1 cellular context compared by ENCODE assay signal in the genomic region with DNA sequence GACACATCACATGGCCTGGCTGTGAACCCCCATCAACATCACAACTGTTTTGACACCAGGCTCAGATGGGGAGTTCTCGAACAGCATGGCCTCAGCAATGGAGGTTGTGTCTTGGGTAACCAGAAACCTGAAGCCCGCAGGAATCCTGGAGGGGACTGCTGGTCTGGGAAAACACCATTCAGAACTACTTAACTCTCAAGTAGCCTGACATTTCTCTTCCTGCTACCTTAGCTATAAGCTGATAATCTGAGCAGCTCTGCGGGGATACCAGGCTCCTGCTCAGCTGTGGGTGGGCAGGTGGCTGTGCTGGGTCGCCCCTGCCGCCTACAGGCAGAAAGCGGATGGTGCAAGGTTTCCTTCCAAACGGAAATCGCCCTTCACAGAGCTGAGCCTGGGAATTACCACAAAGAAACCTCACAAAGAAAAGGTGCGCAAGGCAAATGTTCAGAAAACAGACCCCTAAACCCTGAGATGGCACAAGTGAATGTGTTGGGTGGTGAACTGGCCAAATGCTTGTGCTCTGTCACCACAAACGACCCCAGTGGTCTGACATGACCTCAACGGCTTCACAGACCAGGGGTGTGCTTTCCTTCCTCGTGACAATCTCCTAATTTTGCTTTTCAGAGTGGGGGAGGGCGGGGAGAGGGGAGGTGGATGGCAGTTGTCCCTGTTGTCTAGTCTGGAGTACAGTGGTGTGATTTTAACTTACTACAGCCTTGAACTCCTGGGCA.
TF ChIP-seq lines count a peak whose summit lies in the region.

No MANE protein-coding gene starts in this region.

TF ChIP-seq in HepG2, 621 proteins besides CTCF, POLR2A, EP300 and RAD21 (continued from another document and continues in another):
- TF ChIP-seq, protein P1, sequence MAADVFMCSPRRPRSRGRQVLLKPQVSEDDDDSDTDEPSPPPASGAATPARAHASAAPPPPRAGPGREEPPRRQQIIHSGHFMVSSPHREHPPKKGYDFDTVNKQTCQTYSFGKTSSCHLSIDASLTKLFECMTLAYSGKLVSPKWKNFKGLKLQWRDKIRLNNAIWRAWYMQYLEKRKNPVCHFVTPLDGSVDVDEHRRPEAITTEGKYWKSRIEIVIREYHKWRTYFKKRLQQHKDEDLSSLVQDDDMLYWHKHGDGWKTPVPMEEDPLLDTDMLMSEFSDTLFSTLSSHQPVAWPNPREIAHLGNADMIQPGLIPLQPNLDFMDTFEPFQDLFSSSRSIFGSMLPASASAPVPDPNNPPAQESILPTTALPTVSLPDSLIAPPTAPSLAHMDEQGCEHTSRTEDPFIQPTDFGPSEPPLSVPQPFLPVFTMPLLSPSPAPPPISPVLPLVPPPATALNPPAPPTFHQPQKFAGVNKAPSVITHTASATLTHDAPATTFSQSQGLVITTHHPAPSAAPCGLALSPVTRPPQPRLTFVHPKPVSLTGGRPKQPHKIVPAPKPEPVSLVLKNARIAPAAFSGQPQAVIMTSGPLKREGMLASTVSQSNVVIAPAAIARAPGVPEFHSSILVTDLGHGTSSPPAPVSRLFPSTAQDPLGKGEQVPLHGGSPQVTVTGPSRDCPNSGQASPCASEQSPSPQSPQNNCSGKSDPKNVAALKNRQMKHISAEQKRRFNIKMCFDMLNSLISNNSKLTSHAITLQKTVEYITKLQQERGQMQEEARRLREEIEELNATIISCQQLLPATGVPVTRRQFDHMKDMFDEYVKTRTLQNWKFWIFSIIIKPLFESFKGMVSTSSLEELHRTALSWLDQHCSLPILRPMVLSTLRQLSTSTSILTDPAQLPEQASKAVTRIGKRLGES (CRISPR knock-in tag; IDR thresholded peaks at IDR 0.05; ENCODE audit: borderline replicate concordance), result 0 out of 2 replicates have a peak, but pooled peaks have one; percentile 29
- no peak for TF ChIP-seq ZNF782 (CRISPR knock-in tag; IDR thresholded peaks at IDR 0.05; ENCODE audit: borderline replicate concordance)
- TF ChIP-seq, protein P2, sequence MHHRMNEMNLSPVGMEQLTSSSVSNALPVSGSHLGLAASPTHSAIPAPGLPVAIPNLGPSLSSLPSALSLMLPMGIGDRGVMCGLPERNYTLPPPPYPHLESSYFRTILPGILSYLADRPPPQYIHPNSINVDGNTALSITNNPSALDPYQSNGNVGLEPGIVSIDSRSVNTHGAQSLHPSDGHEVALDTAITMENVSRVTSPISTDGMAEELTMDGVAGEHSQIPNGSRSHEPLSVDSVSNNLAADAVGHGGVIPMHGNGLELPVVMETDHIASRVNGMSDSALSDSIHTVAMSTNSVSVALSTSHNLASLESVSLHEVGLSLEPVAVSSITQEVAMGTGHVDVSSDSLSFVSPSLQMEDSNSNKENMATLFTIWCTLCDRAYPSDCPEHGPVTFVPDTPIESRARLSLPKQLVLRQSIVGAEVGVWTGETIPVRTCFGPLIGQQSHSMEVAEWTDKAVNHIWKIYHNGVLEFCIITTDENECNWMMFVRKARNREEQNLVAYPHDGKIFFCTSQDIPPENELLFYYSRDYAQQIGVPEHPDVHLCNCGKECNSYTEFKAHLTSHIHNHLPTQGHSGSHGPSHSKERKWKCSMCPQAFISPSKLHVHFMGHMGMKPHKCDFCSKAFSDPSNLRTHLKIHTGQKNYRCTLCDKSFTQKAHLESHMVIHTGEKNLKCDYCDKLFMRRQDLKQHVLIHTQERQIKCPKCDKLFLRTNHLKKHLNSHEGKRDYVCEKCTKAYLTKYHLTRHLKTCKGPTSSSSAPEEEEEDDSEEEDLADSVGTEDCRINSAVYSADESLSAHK (CRISPR knock-in tag; IDR thresholded peaks at IDR 0.05; ENCODE audit: borderline replicate concordance), result no peak
- TF ChIP-seq ZNF562 (CRISPR knock-in tag; IDR thresholded peaks at IDR 0.05; ENCODE audit: borderline replicate concordance), result no peak
- TF ChIP-seq ZNF569 (CRISPR knock-in tag; IDR thresholded peaks at IDR 0.05; ENCODE audit: borderline replicate concordance), result no peak
- 0 out of 2 replicates have a peak, but pooled peaks have one; percentile 40 for TF ChIP-seq ZFYVE20 (CRISPR knock-in tag; IDR thresholded peaks at IDR 0.05; ENCODE audit: borderline replicate concordance, low read depth)
- TF ChIP-seq ZNF331 (CRISPR knock-in tag; IDR thresholded peaks at IDR 0.05), result peak; percentile 77; the same call in 1 of the 2 replicates
- no peak for TF ChIP-seq RBM39 (IDR thresholded peaks at IDR 0.05; ENCODE audit: low read depth, low read length, poor library complexity, severe bottlenecking)
- TF ChIP-seq SIN3A (IDR thresholded peaks at IDR 0.05; ENCODE audit: borderline replicate concordance, low read depth, low read length), result no peak
- 0 out of 2 replicates have a peak, but pooled peaks have one; percentile 43 for TF ChIP-seq SNAI1 (CRISPR knock-in tag; IDR thresholded peaks at IDR 0.05; ENCODE audit: borderline replicate concordance)
- 0 out of 2 replicates have a peak, but pooled peaks have one; percentile 11 for TF ChIP-seq TOE1 (CRISPR knock-in tag; IDR thresholded peaks at IDR 0.05)
- TF ChIP-seq, protein P3, sequence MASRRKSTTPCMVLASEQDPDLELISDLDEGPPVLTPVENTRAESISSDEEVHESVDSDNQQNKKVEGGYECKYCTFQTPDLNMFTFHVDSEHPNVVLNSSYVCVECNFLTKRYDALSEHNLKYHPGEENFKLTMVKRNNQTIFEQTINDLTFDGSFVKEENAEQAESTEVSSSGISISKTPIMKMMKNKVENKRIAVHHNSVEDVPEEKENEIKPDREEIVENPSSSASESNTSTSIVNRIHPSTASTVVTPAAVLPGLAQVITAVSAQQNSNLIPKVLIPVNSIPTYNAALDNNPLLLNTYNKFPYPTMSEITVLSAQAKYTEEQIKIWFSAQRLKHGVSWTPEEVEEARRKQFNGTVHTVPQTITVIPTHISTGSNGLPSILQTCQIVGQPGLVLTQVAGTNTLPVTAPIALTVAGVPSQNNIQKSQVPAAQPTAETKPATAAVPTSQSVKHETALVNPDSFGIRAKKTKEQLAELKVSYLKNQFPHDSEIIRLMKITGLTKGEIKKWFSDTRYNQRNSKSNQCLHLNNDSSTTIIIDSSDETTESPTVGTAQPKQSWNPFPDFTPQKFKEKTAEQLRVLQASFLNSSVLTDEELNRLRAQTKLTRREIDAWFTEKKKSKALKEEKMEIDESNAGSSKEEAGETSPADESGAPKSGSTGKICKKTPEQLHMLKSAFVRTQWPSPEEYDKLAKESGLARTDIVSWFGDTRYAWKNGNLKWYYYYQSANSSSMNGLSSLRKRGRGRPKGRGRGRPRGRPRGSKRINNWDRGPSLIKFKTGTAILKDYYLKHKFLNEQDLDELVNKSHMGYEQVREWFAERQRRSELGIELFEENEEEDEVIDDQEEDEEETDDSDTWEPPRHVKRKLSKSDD (CRISPR knock-in tag; IDR thresholded peaks at IDR 0.05; ENCODE audit: low read depth), result no peak
- TF ChIP-seq, protein P4, sequence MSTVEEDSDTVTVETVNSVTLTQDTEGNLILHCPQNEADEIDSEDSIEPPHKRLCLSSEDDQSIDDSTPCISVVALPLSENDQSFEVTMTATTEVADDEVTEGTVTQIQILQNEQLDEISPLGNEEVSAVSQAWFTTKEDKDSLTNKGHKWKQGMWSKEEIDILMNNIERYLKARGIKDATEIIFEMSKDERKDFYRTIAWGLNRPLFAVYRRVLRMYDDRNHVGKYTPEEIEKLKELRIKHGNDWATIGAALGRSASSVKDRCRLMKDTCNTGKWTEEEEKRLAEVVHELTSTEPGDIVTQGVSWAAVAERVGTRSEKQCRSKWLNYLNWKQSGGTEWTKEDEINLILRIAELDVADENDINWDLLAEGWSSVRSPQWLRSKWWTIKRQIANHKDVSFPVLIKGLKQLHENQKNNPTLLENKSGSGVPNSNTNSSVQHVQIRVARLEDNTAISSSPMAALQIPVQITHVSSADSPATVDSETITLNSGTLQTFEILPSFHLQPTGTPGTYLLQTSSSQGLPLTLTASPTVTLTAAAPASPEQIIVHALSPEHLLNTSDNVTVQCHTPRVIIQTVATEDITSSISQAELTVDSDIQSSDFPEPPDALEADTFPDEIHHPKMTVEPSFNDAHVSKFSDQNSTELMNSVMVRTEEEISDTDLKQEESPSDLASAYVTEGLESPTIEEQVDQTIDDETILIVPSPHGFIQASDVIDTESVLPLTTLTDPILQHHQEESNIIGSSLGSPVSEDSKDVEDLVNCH (CRISPR knock-in tag; IDR thresholded peaks at IDR 0.05), result no peak
- TF ChIP-seq EED (CRISPR knock-in tag; IDR thresholded peaks at IDR 0.05), result no peak
- TF ChIP-seq HHEX (CRISPR knock-in tag; IDR thresholded peaks at IDR 0.05), result no peak
- TF ChIP-seq ARNT (IDR thresholded peaks at IDR 0.05), result no peak
- no peak for TF ChIP-seq XBP1 (CRISPR knock-in tag; IDR thresholded peaks at IDR 0.05)
- TF ChIP-seq SAP130 (CRISPR knock-in tag; IDR thresholded peaks at IDR 0.05; ENCODE audit: low read depth), result peak; percentile 33; the same call in 1 of the 2 replicates
- 0 out of 2 replicates have a peak, but pooled peaks have one; percentile 8 for TF ChIP-seq ZNF234 (CRISPR knock-in tag; conservative IDR thresholded peaks at IDR 0.05)
- TF ChIP-seq, protein P5, sequence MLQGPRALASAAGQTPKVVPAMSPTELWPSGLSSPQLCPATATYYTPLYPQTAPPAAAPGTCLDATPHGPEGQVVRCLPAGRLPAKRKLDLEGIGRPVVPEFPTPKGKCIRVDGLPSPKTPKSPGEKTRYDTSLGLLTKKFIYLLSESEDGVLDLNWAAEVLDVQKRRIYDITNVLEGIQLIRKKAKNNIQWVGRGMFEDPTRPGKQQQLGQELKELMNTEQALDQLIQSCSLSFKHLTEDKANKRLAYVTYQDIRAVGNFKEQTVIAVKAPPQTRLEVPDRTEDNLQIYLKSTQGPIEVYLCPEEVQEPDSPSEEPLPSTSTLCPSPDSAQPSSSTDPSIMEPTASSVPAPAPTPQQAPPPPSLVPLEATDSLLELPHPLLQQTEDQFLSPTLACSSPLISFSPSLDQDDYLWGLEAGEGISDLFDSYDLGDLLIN (CRISPR knock-in tag; IDR thresholded peaks at IDR 0.05; ENCODE audit: borderline replicate concordance), result no peak
- TF ChIP-seq ZNF777 (CRISPR knock-in tag; IDR thresholded peaks at IDR 0.05), result no peak
- no peak for TF ChIP-seq HMGA1 (CRISPR knock-in tag; conservative IDR thresholded peaks at IDR 0.05)
- TF ChIP-seq ZNF430 (CRISPR knock-in tag; IDR thresholded peaks at IDR 0.05), result no peak; the same call in 1 of the 2 replicates
- TF ChIP-seq, protein P6, sequence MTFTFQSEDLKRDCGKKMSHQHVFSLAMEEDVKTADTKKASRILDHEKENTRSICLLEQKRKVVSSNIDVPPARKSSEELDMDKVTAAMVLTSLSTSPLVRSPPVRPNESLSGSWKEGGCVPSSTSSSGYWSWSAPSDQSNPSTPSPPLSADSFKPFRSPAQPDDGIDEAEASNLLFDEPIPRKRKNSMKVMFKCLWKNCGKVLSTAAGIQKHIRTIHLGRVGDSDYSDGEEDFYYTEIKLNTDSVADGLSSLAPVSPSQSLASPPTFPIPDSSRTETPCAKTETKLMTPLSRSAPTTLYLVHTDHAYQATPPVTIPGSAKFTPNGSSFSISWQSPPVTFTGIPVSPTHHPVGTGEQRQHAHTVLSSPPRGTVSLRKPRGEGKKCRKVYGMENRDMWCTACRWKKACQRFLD (CRISPR knock-in tag; IDR thresholded peaks at IDR 0.05; ENCODE audit: borderline replicate concordance), result 0 out of 2 replicates have a peak, but pooled peaks have one; percentile 78
- TF ChIP-seq, protein P7, sequence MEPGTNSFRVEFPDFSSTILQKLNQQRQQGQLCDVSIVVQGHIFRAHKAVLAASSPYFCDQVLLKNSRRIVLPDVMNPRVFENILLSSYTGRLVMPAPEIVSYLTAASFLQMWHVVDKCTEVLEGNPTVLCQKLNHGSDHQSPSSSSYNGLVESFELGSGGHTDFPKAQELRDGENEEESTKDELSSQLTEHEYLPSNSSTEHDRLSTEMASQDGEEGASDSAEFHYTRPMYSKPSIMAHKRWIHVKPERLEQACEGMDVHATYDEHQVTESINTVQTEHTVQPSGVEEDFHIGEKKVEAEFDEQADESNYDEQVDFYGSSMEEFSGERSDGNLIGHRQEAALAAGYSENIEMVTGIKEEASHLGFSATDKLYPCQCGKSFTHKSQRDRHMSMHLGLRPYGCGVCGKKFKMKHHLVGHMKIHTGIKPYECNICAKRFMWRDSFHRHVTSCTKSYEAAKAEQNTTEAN (CRISPR knock-in tag; conservative IDR thresholded peaks at IDR 0.05), result no peak
- TF ChIP-seq ZSCAN12 (CRISPR knock-in tag; IDR thresholded peaks at IDR 0.05), result no peak
- no peak for TF ChIP-seq FIP1L1 (IDR thresholded peaks at IDR 0.05; ENCODE audit: borderline replicate concordance, insufficient read depth, low read depth, low read length)
- no peak for TF ChIP-seq AHR (CRISPR knock-in tag; IDR thresholded peaks at IDR 0.05)
- no peak for TF ChIP-seq MTA1 (CRISPR knock-in tag; IDR thresholded peaks at IDR 0.05; ENCODE audit: borderline replicate concordance)
- peak; percentile 65; the same call in 1 of the 2 replicates for TF ChIP-seq ZBTB38 (CRISPR knock-in tag; IDR thresholded peaks at IDR 0.05)
- TF ChIP-seq, protein P8, sequence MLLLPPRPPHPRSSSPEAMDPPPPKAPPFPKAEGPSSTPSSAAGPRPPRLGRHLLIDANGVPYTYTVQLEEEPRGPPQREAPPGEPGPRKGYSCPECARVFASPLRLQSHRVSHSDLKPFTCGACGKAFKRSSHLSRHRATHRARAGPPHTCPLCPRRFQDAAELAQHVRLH (CRISPR knock-in tag; IDR thresholded peaks at IDR 0.05; ENCODE audit: borderline replicate concordance, low read depth), result peak; percentile 70; the same call in 1 of the 2 replicates
- no peak for TF ChIP-seq STAT5B (CRISPR knock-in tag; IDR thresholded peaks at IDR 0.05)
- peak; percentile 34; the same call in 1 of the 2 replicates for TF ChIP-seq SMAD1 (CRISPR knock-in tag; IDR thresholded peaks at IDR 0.05; ENCODE audit: borderline replicate concordance, low read depth)
- TF ChIP-seq, protein P9, sequence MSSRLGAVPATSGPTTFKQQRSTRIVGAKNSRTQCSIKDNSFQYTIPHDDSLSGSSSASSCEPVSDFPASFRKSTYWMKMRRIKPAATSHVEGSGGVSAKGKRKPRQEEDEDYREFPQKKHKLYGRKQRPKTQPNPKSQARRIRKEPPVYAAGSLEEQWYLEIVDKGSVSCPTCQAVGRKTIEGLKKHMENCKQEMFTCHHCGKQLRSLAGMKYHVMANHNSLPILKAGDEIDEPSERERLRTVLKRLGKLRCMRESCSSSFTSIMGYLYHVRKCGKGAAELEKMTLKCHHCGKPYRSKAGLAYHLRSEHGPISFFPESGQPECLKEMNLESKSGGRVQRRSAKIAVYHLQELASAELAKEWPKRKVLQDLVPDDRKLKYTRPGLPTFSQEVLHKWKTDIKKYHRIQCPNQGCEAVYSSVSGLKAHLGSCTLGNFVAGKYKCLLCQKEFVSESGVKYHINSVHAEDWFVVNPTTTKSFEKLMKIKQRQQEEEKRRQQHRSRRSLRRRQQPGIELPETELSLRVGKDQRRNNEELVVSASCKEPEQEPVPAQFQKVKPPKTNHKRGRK (CRISPR knock-in tag; IDR thresholded peaks at IDR 0.05), result no peak
- TF ChIP-seq SP1 (IDR thresholded peaks at IDR 0.05), result no peak
- no peak for TF ChIP-seq SP1 (CRISPR knock-in tag; IDR thresholded peaks at IDR 0.05)
- peak; percentile 42 for TF ChIP-seq ASH2L (IDR thresholded peaks at IDR 0.05; ENCODE audit: insufficient read length, low read depth, low read length)
- no peak for TF ChIP-seq TAF15 (IDR thresholded peaks at IDR 0.05; ENCODE audit: low read depth, low read length, poor library complexity, severe bottlenecking)
- TF ChIP-seq HMG20B (CRISPR knock-in tag; conservative IDR thresholded peaks at IDR 0.05), result no peak
- peak; percentile 79 for TF ChIP-seq ELF3 (CRISPR knock-in tag; IDR thresholded peaks at IDR 0.05)
- no peak for TF ChIP-seq ZNF101 (CRISPR knock-in tag; IDR thresholded peaks at IDR 0.05; ENCODE audit: borderline replicate concordance, low read depth)
- TF ChIP-seq ELF4 (CRISPR knock-in tag; IDR thresholded peaks at IDR 0.05; ENCODE audit: borderline replicate concordance), result peak; percentile 82; the same call in 1 of the 2 replicates
- no peak for TF ChIP-seq U2AF2 (IDR thresholded peaks at IDR 0.05; ENCODE audit: low read depth, low read length)
- TF ChIP-seq, protein P10, sequence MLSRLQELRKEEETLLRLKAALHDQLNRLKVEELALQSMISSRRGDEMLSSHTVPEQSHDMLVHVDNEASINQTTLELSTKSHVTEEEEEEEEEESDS (CRISPR knock-in tag; IDR thresholded peaks at IDR 0.05; ENCODE audit: borderline replicate concordance), result no peak
- TF ChIP-seq KAT8 (CRISPR knock-in tag; IDR thresholded peaks at IDR 0.05), result no peak
